Comparison of ENCODE assay signal across 11 cellular contexts in the genomic region with DNA sequence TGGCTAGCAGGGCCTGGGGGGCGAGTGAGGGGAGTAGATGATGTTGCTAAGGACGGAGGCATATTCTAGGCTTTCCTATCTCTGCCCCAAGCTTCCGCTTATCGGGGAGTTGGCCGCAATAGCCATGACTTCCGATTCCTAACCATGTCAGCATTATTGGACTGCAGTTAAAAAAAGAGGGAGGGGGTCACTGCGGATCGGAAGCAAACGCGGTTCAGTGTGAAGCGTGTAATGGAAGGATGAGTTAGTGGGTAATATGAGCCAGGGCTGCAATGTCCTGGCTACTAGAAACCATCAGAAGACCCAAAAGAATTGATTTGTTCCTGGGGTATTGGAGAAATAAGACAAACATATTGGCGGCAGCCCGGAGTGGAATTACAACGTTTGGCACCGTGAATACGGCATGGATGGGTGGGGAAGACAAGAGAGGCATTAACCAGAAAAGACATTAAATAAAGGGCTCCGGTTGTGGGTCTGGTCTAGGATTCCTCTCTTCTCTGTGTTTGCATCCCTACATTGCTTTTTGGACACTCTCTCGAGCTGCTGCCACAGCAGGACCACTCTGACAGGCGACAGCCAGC.
DNase-seq lines count a peak whose midpoint lies in the region; ATAC-seq lines count a peak whose summit lies in the region.
"Had no signal": no experiment of that assay in that cellular context is flagged by ENCODE, and none has a peak within 500 bp of the region (broad histone marks: within the 10 kb centered on the region; RNA-seq: fewer than 3 reads in every experiment).

No MANE protein-coding gene starts in this region.

- H3K4me1 ChIP-seq in iPS-15b (ENCODE audit: control insufficient read depth, insufficient read depth, low read length) = no peaks in the 10 kb centered on the region

- ATAC-seq in GM21737 (IDR thresholded peaks at IDR 0.05; ENCODE audit: unreplicated experiment) = no peak
- ATAC-seq in GM21576 (IDR thresholded peaks at IDR 0.05; ENCODE audit: unreplicated experiment) = no peak

- CTCF ChIA-PET in activated naive CD4-positive, alpha-beta T cell treated with anti-CD3 and anti-CD28 coated beads, Interleukin-2, amount 10 ng/mL, durations not matched to agents 7 days and 5 days (lab: Charles Lee) = no interaction called here

- H3K27ac Mint-ChIP-seq in activated naive CD4-positive, alpha-beta T cell treated with anti-CD3 and anti-CD28 coated beads, Interleukin-2, amount 10 ng/mL, durations not matched to agents 7 days and 5 days = no peak overlapping the region

- no peaks in the 10 kb centered on the region for H3K9me3 Mint-ChIP-seq in activated naive CD4-positive, alpha-beta T cell treated with anti-CD3 and anti-CD28 coated beads, Interleukin-2, amount 10 ng/mL, durations not matched to agents 7 days and 5 days

- no peaks in the 10 kb centered on the region for H3K4me1 Mint-ChIP-seq in activated naive CD4-positive, alpha-beta T cell treated with anti-CD3 and anti-CD28 coated beads, Interleukin-2, amount 10 ng/mL, durations not matched to agents 7 days and 5 days

- peaks cover 58% of the 10 kb centered on the region for H3K27me3 Mint-ChIP-seq in activated naive CD4-positive, alpha-beta T cell treated with anti-CD3 and anti-CD28 coated beads, Interleukin-2, amount 10 ng/mL, durations not matched to agents 7 days and 5 days

- DNase-seq in H7 (no peak), UCSD-AML1 (lab: John Stamatoyannopoulos, UW; ENCODE audit: unreplicated experiment) (peak; percentile 14), skeletal muscle cell (ENCODE audit: low read depth) (no peak), medulla oblongata (ENCODE audit: extremely low spot score) (no peak)
- DNase-seq in activated naive CD4-positive, alpha-beta T cell treated with anti-CD3 and anti-CD28 coated beads, Interleukin-2, amount 10 ng/mL, durations not matched to agents 7 days and 5 days = no peak
- DNase-seq: activated gamma-delta T cell, HCEC 1CT had no signal

- no peak overlapping the region for H3K9ac ChIP-seq in iPS-15b (ENCODE audit: low read depth, low read length)
- H3K9ac ChIP-seq: KMS-11 had no signal

- no peak overlapping the region for H3K4me3 Mint-ChIP-seq in activated naive CD4-positive, alpha-beta T cell treated with anti-CD3 and anti-CD28 coated beads, Interleukin-2, amount 10 ng/mL, durations not matched to agents 7 days and 5 days

- H3K27me3 ChIP-seq in H7 (ENCODE audit: control insufficient read depth, insufficient read depth, low read length) (peaks cover 40% of the 10 kb centered on the region), iPS-15b (ENCODE audit: control insufficient read depth, insufficient read depth, low read length) (peaks cover 58% of the 10 kb centered on the region)

- peak overlapping the region; percentile 41 for H3K4me3 ChIP-seq in H7 (ENCODE audit: insufficient read depth, low read depth, low read length)
- H3K4me3 ChIP-seq in iPS-15b (ENCODE audit: low read depth, low read length) = peak overlapping the region; percentile 64
- H3K4me3 ChIP-seq in skeletal muscle cell (ENCODE audit: low read depth, low read length) = peak overlapping the region; percentile 54

- H3K36me3 ChIP-seq in H7 (replicated peaks; ENCODE audit: control insufficient read depth, insufficient read depth, low read length) (no peaks in the 10 kb centered on the region), iPS-15b (ENCODE audit: control insufficient read depth, insufficient read depth, low read length) (no peaks in the 10 kb centered on the region)

- H3K9me3 ChIP-seq in iPS-15b (ENCODE audit: control insufficient read depth, insufficient read depth, low read length) = no peaks in the 10 kb centered on the region

- H3K36me3 Mint-ChIP-seq in activated naive CD4-positive, alpha-beta T cell treated with anti-CD3 and anti-CD28 coated beads, Interleukin-2, amount 10 ng/mL, durations not matched to agents 7 days and 5 days = no peaks in the 10 kb centered on the region
